In the genomic region with DNA sequence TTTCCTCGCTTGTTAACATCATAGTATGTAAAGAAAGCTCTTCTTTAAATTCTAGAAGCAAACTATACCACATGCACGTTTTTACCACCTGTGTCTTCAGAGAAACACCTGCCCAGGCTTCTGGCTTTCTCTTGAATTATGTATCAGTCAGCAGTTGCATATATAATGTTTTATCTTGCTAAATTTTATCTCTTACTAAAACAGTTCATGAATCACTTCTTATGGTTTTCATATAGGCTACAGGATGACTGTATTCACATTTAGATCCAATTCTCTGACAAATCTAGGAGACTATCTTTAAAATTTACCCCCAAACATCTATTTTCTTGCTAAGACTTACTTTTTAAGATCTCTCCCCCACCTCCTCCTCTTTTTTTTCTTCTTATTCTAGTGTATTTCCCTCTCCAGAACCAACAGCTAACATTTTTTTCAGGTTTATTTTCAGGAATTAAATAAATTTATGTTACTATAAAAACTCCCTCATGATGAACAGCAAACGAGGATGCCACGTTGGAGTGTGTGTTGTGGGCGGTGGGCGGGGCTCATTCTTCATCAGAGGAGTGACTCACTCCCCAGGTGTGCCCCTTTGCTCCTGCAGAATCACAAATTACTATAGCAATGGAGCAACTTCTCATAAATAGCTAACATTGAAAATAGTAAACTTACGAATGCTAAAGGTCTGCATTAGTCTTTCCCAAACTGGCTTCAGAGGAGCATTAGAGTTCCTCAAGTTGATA, we compare ENCODE assay signal across 12 cellular contexts. TPM values are rescaled to one million over a fixed set of nuclear protein-coding genes. Genes with fewer than 3 reads are reported as not detected.
A peak's percentile ranks its signal among the peaks of the same experiment; 100 is the strongest.
DNase-seq lines count a peak whose midpoint lies in the region; ATAC-seq and TF ChIP-seq lines count a peak whose summit lies in the region.
"Had no signal": no experiment of that assay in that cellular context is flagged by ENCODE, and none has a peak within 500 bp of the region (broad histone marks: within the 10 kb centered on the region; RNA-seq: fewer than 3 reads in every experiment).

No MANE protein-coding gene starts in this region.

- H3K27ac Mint-ChIP-seq in H9, result peak overlapping the region in 1 of 3 experiments; percentile 37; a peak in 1 of 7 replicates

- no peaks in the 10 kb centered on the region for H4K20me1 ChIP-seq in hepatocyte (ENCODE audit: insufficient read depth, poor library complexity, severe bottlenecking)
- H4K20me1 ChIP-seq in H9 (ENCODE audit: control insufficient read depth, insufficient read depth, insufficient read length), result no peaks in the 10 kb centered on the region

- no peaks in the 10 kb centered on the region for H3K9me2 ChIP-seq in hepatocyte (replicated peaks; ENCODE audit: insufficient read depth)

- H3K14ac ChIP-seq in H9 (ENCODE audit: insufficient read depth, low read length), result no peak overlapping the region

- no peak overlapping the region for H4K5ac ChIP-seq in H9 (ENCODE audit: insufficient read length, low read depth, low read length)

- H2BK120ac ChIP-seq in H9 (ENCODE audit: low read depth, low read length, poor library complexity, severe bottlenecking), result no peak overlapping the region

- TF ChIP-seq CTCF in hepatocyte (IDR thresholded peaks at IDR 0.05; ENCODE audit: poor library complexity) (no peak), H9 (conservative IDR thresholded peaks at IDR 0.05) (no peak)

- H3K4me3 ChIP-seq in hepatocyte, result no peak overlapping the region
- H3K4me3 ChIP-seq: transverse colon had no signal

- no peak overlapping the region for H2BK20ac ChIP-seq in H9 (ENCODE audit: low read depth, low read length, poor library complexity, severe bottlenecking)

- H3K4me1 Mint-ChIP-seq in H9, result peaks cover 13 to 30% of the 10 kb centered on the region in 2 experiments

- DNase-seq in DMS53 (lab: John Stamatoyannopoulos, UW) (peak; percentile 68), DMS53 treated with DMSO at 0.1 percent for 48 hours (lab: John Stamatoyannopoulos, UW; ENCODE audit: unreplicated experiment) (no peak), hepatocyte (ENCODE audit: low spot score) (peak; percentile 63), H9 (no peak), HK-2 (ENCODE audit: unreplicated experiment) (no peak)
- peak; percentile 50 to 56 for DNase-seq in activated CD4-positive, alpha-beta T cell treated with anti-CD3 and anti-CD28 coated beads, Interleukin-2, amount 50 U/mL, for 48 hours
- DNase-seq in stimulated activated CD8-positive, alpha-beta memory T cell treated with anti-CD3 and anti-CD28 coated beads, Interleukin-12 subunit alpha, Interleukin-12 subunit beta, amount 100 ng/mL, for 1 hour (ENCODE audit: low read depth), result peak; percentile 12
- DNase-seq: NCI-H1436, occipital lobe, transverse colon had no signal

- H3K27me3 ChIP-seq in hepatocyte (no peaks in the 10 kb centered on the region), H9 (ENCODE audit: insufficient read depth, low read length) (no peaks in the 10 kb centered on the region)
- H3K27me3 ChIP-seq: transverse colon had no signal

- H3K23ac ChIP-seq in H9 (ENCODE audit: insufficient read length, low read depth, low read length), result no peak overlapping the region

- H3K27me3 Mint-ChIP-seq in H9 (ENCODE audit: low read depth), result no peaks in the 10 kb centered on the region; the same call in 1 of the 2 replicates

- no peak for ATAC-seq in GM21447 (IDR thresholded peaks at IDR 0.05; ENCODE audit: unreplicated experiment)

- H3K9me3 ChIP-seq in hepatocyte (ENCODE audit: low read depth) (no peaks in the 10 kb centered on the region), H9 (ENCODE audit: control insufficient read depth, low read depth, low read length) (no peaks in the 10 kb centered on the region)
- H3K9me3 ChIP-seq: transverse colon had no signal

- H3K4me1 ChIP-seq in hepatocyte (ENCODE audit: insufficient read depth), result no peaks in the 10 kb centered on the region
- H3K4me1 ChIP-seq in H9 (ENCODE audit: insufficient read depth, low read length), result peaks cover 3% of the 10 kb centered on the region; the same call in 1 of the 2 replicates
- H3K4me1 ChIP-seq: transverse colon had no signal

- H3K9ac ChIP-seq in H9 (ENCODE audit: extremely low read depth, insufficient read length, low read length), result no peak overlapping the region

- H3K9me3 Mint-ChIP-seq in H9, result peaks cover 19 to 20% of the 10 kb centered on the region in 2 experiments

- H3K79me2 ChIP-seq in hepatocyte (no peaks in the 10 kb centered on the region), H9 (ENCODE audit: insufficient read depth, low read length) (no peaks in the 10 kb centered on the region)

- H3T11ph ChIP-seq in H9 (ENCODE audit: low read length), result no peak overlapping the region

- H3K79me1 ChIP-seq in H9 (ENCODE audit: insufficient read depth, low read depth, low read length, poor library complexity, severe bottlenecking), result no peaks in the 10 kb centered on the region

- WGBS in hepatocyte (ENCODE audit: low lambda C conversion rate, missing lambda C conversion rate), result 60% methylated on average over 7 of the region's 7 CpGs
- no CpG with 5 or more reads among the region's 7 CpGs for WGBS in H9 (ENCODE audit: extremely low coverage, insufficient read length, low lambda C conversion rate)

- H3K4me2 ChIP-seq in hepatocyte, result no peak overlapping the region
- no peak overlapping the region for H3K4me2 ChIP-seq in H9 (ENCODE audit: insufficient read depth, insufficient read length, low read length)

- no peak overlapping the region for H2BK15ac ChIP-seq in H9 (ENCODE audit: low read depth, low read length)

- no peak overlapping the region for H4K91ac ChIP-seq in H9 (ENCODE audit: insufficient read length, low read depth, low read length)

- no peak overlapping the region for H2BK5ac ChIP-seq in H9 (ENCODE audit: insufficient read length, low read length)

- no peak overlapping the region for H2BK12ac ChIP-seq in H9 (ENCODE audit: insufficient read length, low read depth, low read length)

- H3K36me3 Mint-ChIP-seq in H9 (ENCODE audit: insufficient read depth in 1 of 3, low read depth in 3 of 3), result peaks cover 6 to 16% (median 11%) of the 10 kb centered on the region in 3 experiments; a peak in 6 of 7 replicates

- H3K56ac ChIP-seq in H9 (ENCODE audit: insufficient read length, low read depth, low read length), result no peak overlapping the region

- H3K27ac ChIP-seq in hepatocyte (no peak overlapping the region), H9 (ENCODE audit: insufficient read length, low read depth, low read length) (no peak overlapping the region)
- H3K27ac ChIP-seq: 22Rv1, transverse colon had no signal

- no peak overlapping the region for H3K18ac ChIP-seq in H9 (ENCODE audit: insufficient read length, low read depth, low read length)

- no peak overlapping the region for H2AK5ac ChIP-seq in H9 (ENCODE audit: insufficient read length, low read length)

- H3K4ac ChIP-seq in H9 (ENCODE audit: low read depth, low read length), result no peak overlapping the region

- H3K4me3 Mint-ChIP-seq in H9, result no peak overlapping the region

- H2AFZ ChIP-seq in hepatocyte (no peak overlapping the region), H9 (ENCODE audit: low read length) (no peak overlapping the region)

- no peaks in the 10 kb centered on the region for H3K36me3 ChIP-seq in hepatocyte (replicated peaks; ENCODE audit: insufficient read depth, low read depth)
- H3K36me3 ChIP-seq: transverse colon had no signal

- no peak overlapping the region for H4K8ac ChIP-seq in H9 (replicated peaks; ENCODE audit: insufficient read length, low read depth, low read length)

- H3K23me2 ChIP-seq in H9 (ENCODE audit: insufficient read length, low read depth, low read length, poor library complexity, severe bottlenecking), result no peaks in the 10 kb centered on the region

RNA-seq across cellular contexts. Expression of a gene that starts 11.8 kb away (rescaled TPM):
- total RNA-seq in hepatocyte (64.7 and 92.1 TPM in 2 replicates), H9 (2021) (156 and 158 TPM in 2 replicates)
- polyA plus RNA-seq in hepatocyte, result 110 and 117 TPM in 2 replicates

Comparison
In these comparisons a context has a peak if more than half of its experiments do, and no peak if none do; other contexts are left out.
1. DNase-seq: peak in DMS53 (single experiment), activated CD4-positive, alpha-beta T cell treated with anti-CD3 and anti-CD28 coated beads, Interleukin-2, amount 50 U/mL, for 48 hours (2 of 2), hepatocyte (single experiment) and stimulated activated CD8-positive, alpha-beta memory T cell treated with anti-CD3 and anti-CD28 coated beads, Interleukin-12 subunit alpha, Interleukin-12 subunit beta, amount 100 ng/mL, for 1 hour (single experiment); none in DMS53 treated with DMSO at 0.1 percent for 48 hours (single experiment), H9 (single experiment) and HK-2 (single experiment).